ENCODE assay signal across 11 cellular contexts in the genomic region with DNA sequence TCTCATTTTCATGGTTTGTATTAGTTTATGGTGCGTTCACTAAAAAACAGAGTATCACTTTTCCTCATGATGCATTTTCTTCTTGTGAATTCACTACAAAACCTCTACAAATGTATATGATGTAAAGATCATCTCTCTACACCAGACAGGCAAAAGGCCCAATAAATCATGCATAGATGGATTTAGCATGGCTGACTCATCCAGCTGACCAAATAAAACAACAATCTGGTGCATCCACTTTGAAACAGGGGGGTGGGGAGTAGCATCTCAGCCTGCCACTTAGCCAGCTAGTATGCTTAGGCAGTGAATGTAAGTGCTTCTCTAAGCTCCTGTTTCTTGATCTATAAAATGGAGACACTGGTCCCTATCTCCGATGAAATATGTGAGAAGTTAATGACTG.
DNase-seq lines count a peak whose midpoint lies in the region; ATAC-seq, FAIRE-seq and TF ChIP-seq lines count a peak whose summit lies in the region.
"Had no signal": no experiment of that assay in that cellular context is flagged by ENCODE, and none has a peak within 500 bp of the region (broad histone marks: within the 10 kb centered on the region; RNA-seq: fewer than 3 reads in every experiment).

No MANE protein-coding gene starts in this region.

- peak; percentile 95 for FAIRE-seq in H54 (lab: Jason Lieb, UNC)
- FAIRE-seq: H1 had no signal

- H3K4me3 ChIP-seq in PC-3 (ENCODE audit: low read length) (no peak overlapping the region), fibroblast of lung (replicated peaks in 1 of 4; ENCODE audit: control extremely low read depth in 1 of 4, insufficient read depth in 1 of 4, low read depth in 3 of 4, low read length in 4 of 4) (no peak overlapping the region)
- H3K4me3 ChIP-seq: right atrium auricular region had no signal

- no peaks in the 10 kb centered on the region for H3F3A ChIP-seq in PC-3 (ENCODE audit: low read length, unreplicated experiment)

- H3K9me3 ChIP-seq in PC-3 (ENCODE audit: low read length) (no peaks in the 10 kb centered on the region), fibroblast of lung (ENCODE audit: control insufficient read depth, insufficient read depth, low read depth, low read length) (no peaks in the 10 kb centered on the region)
- H3K9me3 ChIP-seq: right atrium auricular region had no signal

- H3K27me3 ChIP-seq in PC-3 (ENCODE audit: low read length) (no peaks in the 10 kb centered on the region), fibroblast of lung (ENCODE audit: control insufficient read depth, insufficient read depth, low read length) (no peaks in the 10 kb centered on the region)
- H3K27me3 ChIP-seq: right atrium auricular region had no signal

- no peaks in the 10 kb centered on the region for H3K4me1 Mint-ChIP-seq in T-cell

- H3K4me1 ChIP-seq in PC-3 (ENCODE audit: insufficient read depth, low read length) (peaks cover 17% of the 10 kb centered on the region), fibroblast of lung (ENCODE audit: control insufficient read depth, extremely low read depth, insufficient read depth, low read length) (peaks cover 2% of the 10 kb centered on the region)
- H3K4me1 ChIP-seq: right atrium auricular region had no signal

- TF ChIP-seq CTCF in PC-3 (conservative IDR thresholded peaks at IDR 0.05; ENCODE audit: low read depth, low read length): no peak
- no peak for TF ChIP-seq CTCF in fibroblast of lung (conservative IDR thresholded peaks at IDR 0.05 in 1 of 2, IDR thresholded peaks at IDR 0.05 in 1 of 2; ENCODE audit: low read depth in 1 of 2, low read length in 2 of 2)

- POLR2A ChIA-PET in PC-3 (lab: Charles Lee; ENCODE audit: unreplicated experiment): no interaction called here
- POLR2A ChIA-PET in T-cell (lab: Charles Lee): no interaction called here

- ATAC-seq in PC-3: peak; percentile 99
- no peak for ATAC-seq in sciatic nerve
- ATAC-seq in T-cell (replicated peaks in 1 of 4): no peak

- H2AFZ ChIP-seq in PC-3 (ENCODE audit: low read length) (no peak overlapping the region), fibroblast of lung (ENCODE audit: low read length) (no peak overlapping the region)

- intact Hi-C loops in PC-3 (cut with micrococcal nuclease): no loop called here
- intact Hi-C loops in sciatic nerve (cut with DNase I): no loop called here

- H3K27ac Mint-ChIP-seq in T-cell: no peak overlapping the region

- no peaks in the 10 kb centered on the region for H3K36me3 ChIP-seq in PC-3 (ENCODE audit: low read depth, low read length)
- H3K36me3 ChIP-seq in fibroblast of lung (ENCODE audit: control insufficient read depth, insufficient read depth, low read length): no peaks in the 10 kb centered on the region
- H3K36me3 ChIP-seq: right atrium auricular region had no signal

- H3K79me2 ChIP-seq in PC-3 (ENCODE audit: low read length) (no peaks in the 10 kb centered on the region), fibroblast of lung (ENCODE audit: control insufficient read depth, insufficient read depth, low read length) (no peaks in the 10 kb centered on the region)

- no peak overlapping the region for H3K9ac ChIP-seq in PC-3 (ENCODE audit: low read length)
- no peak overlapping the region for H3K9ac ChIP-seq in fibroblast of lung (ENCODE audit: insufficient read depth, low read length)

- no peak overlapping the region for H3K4me3 Mint-ChIP-seq in T-cell

- no peaks in the 10 kb centered on the region for H3K36me3 Mint-ChIP-seq in T-cell

- no peaks in the 10 kb centered on the region for H4K20me1 ChIP-seq in PC-3 (ENCODE audit: low read length)
- H4K20me1 ChIP-seq in fibroblast of lung (ENCODE audit: control insufficient read depth, extremely low read depth, insufficient read depth, low read length): no peaks in the 10 kb centered on the region

- TF ChIP-seq POLR2A in H54 (IDR thresholded peaks at IDR 0.05; ENCODE audit: low read depth, low read length): no peak

- H3K27ac ChIP-seq in PC-3 (ENCODE audit: low read length) (peak overlapping the region; percentile 41), fibroblast of lung (ENCODE audit: insufficient read depth, low read length) (no peak overlapping the region)
- H3K27ac ChIP-seq: right atrium auricular region had no signal

- CTCF ChIA-PET in PC-3 (lab: Charles Lee) (no interaction called here), T-cell (lab: Charles Lee) (no interaction called here)

- peaks cover 7 to 34% of the 10 kb centered on the region in 2 donors for H3K27me3 Mint-ChIP-seq in T-cell

- H3K4me2 ChIP-seq in PC-3 (ENCODE audit: low read length) (peak overlapping the region; percentile 38), fibroblast of lung (ENCODE audit: extremely low read depth, insufficient read depth, low read length) (no peak overlapping the region)

- peaks cover 0 to 4% (median 0%) of the 10 kb centered on the region in 3 donors for H3K9me3 Mint-ChIP-seq in T-cell

- no TSS peak for BruUV-seq in PC-3 (replicated peaks; lab: Mats Ljungman, UMichigan)

- H3K9me2 ChIP-seq in PC-3 (replicated peaks; ENCODE audit: low read length): no peaks in the 10 kb centered on the region

- DNase-seq in A172 (ENCODE audit: low spot score) (peak; percentile 80), H54 (ENCODE audit: insufficient read length, low spot score) (peak; percentile 25), PC-3 (peak; percentile 85), fibroblast of lung (ENCODE audit: low read depth in 2 of 2) (peak; percentile 64 to 66), sciatic nerve (ENCODE audit: low spot score) (no peak), T-cell (no peak), DMS 273 treated with DMSO at 0.1 percent for 48 hours (lab: John Stamatoyannopoulos, UW) (no peak)
- DNase-seq in activated CD4-positive, alpha-beta T cell treated with anti-CD3 and anti-CD28 coated beads for 48 hours: no peak
- DNase-seq: AML-193 had no signal

Comparison
In these comparisons a context has a peak if more than half of its experiments do, and no peak if none do; other contexts are left out.
1. DNase-seq: peak in A172 (single experiment), H54 (single experiment), PC-3 (single experiment) and fibroblast of lung (2 of 2); none in activated CD4-positive, alpha-beta T cell treated with anti-CD3 and anti-CD28 coated beads for 48 hours (single experiment), sciatic nerve (single experiment), T-cell (0 of 34) and DMS 273 treated with DMSO at 0.1 percent for 48 hours (single experiment).